8 cellular contexts compared by ENCODE assay signal in genomic region chr5:96868603-96869371, GRCh38. TPM values are rescaled to one million over a fixed set of nuclear protein-coding genes. Genes with fewer than 3 reads are reported as not detected.
DNase-seq lines count a peak whose midpoint lies in the region; ATAC-seq and TF ChIP-seq lines count a peak whose summit lies in the region.

No MANE protein-coding gene starts in this region.

- no peak overlapping the region for H3K4me3 Mint-ChIP-seq in activated naive CD4-positive, alpha-beta T cell treated with anti-CD3 and anti-CD28 coated beads, Interleukin-2, amount 50 U/mL, for 24 hours
- H3K4me3 Mint-ChIP-seq in IgD-negative memory B cell, result peak overlapping the region in 1 of 4 donors; percentile 9

- H3K9me3 Mint-ChIP-seq in activated naive CD4-positive, alpha-beta T cell treated with anti-CD3 and anti-CD28 coated beads, Interleukin-2, amount 50 U/mL, for 24 hours, result no peaks in the 10 kb centered on the region
- no peaks in the 10 kb centered on the region for H3K9me3 Mint-ChIP-seq in IgD-negative memory B cell

- H2BK120ac ChIP-seq in mesendoderm (ENCODE audit: low read depth, low read length), result no peak overlapping the region

- H4K8ac ChIP-seq in mesendoderm (ENCODE audit: low read depth, low read length), result no peak overlapping the region

- H4K5ac ChIP-seq in mesendoderm (ENCODE audit: low read length), result no peak overlapping the region

- H2BK5ac ChIP-seq in mesendoderm (ENCODE audit: low read length), result no peak overlapping the region

- peaks cover 2% of the 10 kb centered on the region for H3K27me3 Mint-ChIP-seq in activated naive CD4-positive, alpha-beta T cell treated with anti-CD3 and anti-CD28 coated beads, Interleukin-2, amount 50 U/mL, for 24 hours
- no peaks in the 10 kb centered on the region for H3K27me3 Mint-ChIP-seq in IgD-negative memory B cell

- peaks cover 9% of the 10 kb centered on the region for H3K4me1 ChIP-seq in mesendoderm (ENCODE audit: control insufficient read depth, low read depth, low read length)

- H3K4me1 Mint-ChIP-seq in activated naive CD4-positive, alpha-beta T cell treated with anti-CD3 and anti-CD28 coated beads, Interleukin-2, amount 50 U/mL, for 24 hours, result peaks cover 47% of the 10 kb centered on the region
- peaks cover 39 to 42% (median 40%) of the 10 kb centered on the region in 3 donors for H3K4me1 Mint-ChIP-seq in IgD-negative memory B cell

- H3K9ac ChIP-seq in mesendoderm (ENCODE audit: low read length), result no peak overlapping the region

- no peaks in the 10 kb centered on the region for H3K36me3 Mint-ChIP-seq in activated naive CD4-positive, alpha-beta T cell treated with anti-CD3 and anti-CD28 coated beads, Interleukin-2, amount 50 U/mL, for 24 hours
- H3K36me3 Mint-ChIP-seq in IgD-negative memory B cell, result peaks cover 2% of the 10 kb centered on the region

- H3K4me2 ChIP-seq in mesendoderm (ENCODE audit: low read length), result no peak overlapping the region

- no peak overlapping the region for H2BK15ac ChIP-seq in mesendoderm (replicated peaks; ENCODE audit: low read depth)

- no peak overlapping the region for H3K56ac ChIP-seq in mesendoderm (ENCODE audit: low read length)

- no peak overlapping the region for H3K23ac ChIP-seq in mesendoderm (ENCODE audit: low read length)

- no peaks in the 10 kb centered on the region for H3K79me1 ChIP-seq in mesendoderm (ENCODE audit: low read length)

- intact Hi-C loops in dorsolateral prefrontal cortex (cut with DNase I), result loop anchor here (2.0 to 10.0 kb wide), 8 partner anchors 61 to 294 kb away; partner anchors contain the start of genes LIX1 (in 2 of the 2), ERAP1 (in 1 of the 2) and LNPEP (in 1 of the 2)

- H3K36me3 ChIP-seq in mesendoderm (ENCODE audit: control insufficient read depth, insufficient read depth, low read length), result no peaks in the 10 kb centered on the region

- H3K4me3 ChIP-seq in dorsolateral prefrontal cortex (peak overlapping the region in 1 of 59 donors; percentile 9), mesendoderm (ENCODE audit: low read length) (no peak overlapping the region)

- H3K4ac ChIP-seq in mesendoderm (ENCODE audit: low read depth, low read length), result no peak overlapping the region

- no peak overlapping the region for H3K18ac ChIP-seq in mesendoderm (ENCODE audit: low read length)

- no peak overlapping the region for H3K27ac ChIP-seq in dorsolateral prefrontal cortex
- H3K27ac ChIP-seq in mesendoderm (ENCODE audit: low read depth, low read length), result no peak overlapping the region

- no peak overlapping the region for H2AK5ac ChIP-seq in mesendoderm (ENCODE audit: low read length)

- H3K27ac Mint-ChIP-seq in activated naive CD4-positive, alpha-beta T cell treated with anti-CD3 and anti-CD28 coated beads, Interleukin-2, amount 50 U/mL, for 24 hours, result peak overlapping the region; percentile 60
- H3K27ac Mint-ChIP-seq in IgD-negative memory B cell, result peak overlapping the region in 2 of 3 donors; percentile 46

- no peaks in the 10 kb centered on the region for H3K79me2 ChIP-seq in mesendoderm (ENCODE audit: control insufficient read depth, insufficient read depth, low read length)

- no CpG with 5 or more reads among the region's 6 CpGs for WGBS in mesendoderm (ENCODE audit: extremely low coverage, insufficient coverage, low lambda C conversion rate)

- H3K27me3 ChIP-seq in dorsolateral prefrontal cortex (no peaks in the 10 kb centered on the region), mesendoderm (ENCODE audit: insufficient read depth, low read length, poor library complexity) (no peaks in the 10 kb centered on the region)

- TF ChIP-seq CTCF in dorsolateral prefrontal cortex (IDR thresholded peaks at IDR 0.05 in 54 of 56, conservative IDR thresholded peaks at IDR 0.05 in 2 of 56; ENCODE audit: low read depth in 1 of 56, partially characterized antibody in 56 of 56), result peak; percentile 50 to 95 (median 87)

- no peak for DNase-seq in activated naive CD4-positive, alpha-beta T cell treated with Interleukin-2 at 50 U/mL for 16 hours
- DNase-seq in RPMI8226, result peak; percentile 71
- peak in 1 of 10 donors; percentile 17 for DNase-seq in dorsolateral prefrontal cortex
- DNase-seq in mesendoderm, result peak; percentile 81
- DNase-seq in stimulated activated naive CD4-positive, alpha-beta T cell treated with Interleukin-2 at 50 U/mL for 16 hours (lab: John Stamatoyannopoulos, UW), result no peak

- ATAC-seq in GM21786 (IDR thresholded peaks at IDR 0.05; ENCODE audit: unreplicated experiment), result peak; percentile 67

RNA-seq across cellular contexts. Expression of gene ERAP2, which starts 7.5 kb away (rescaled TPM):
- 87.4 TPM for polyA plus RNA-seq in IgD-negative memory B cell
- total RNA-seq in dorsolateral prefrontal cortex, result 10 to 100 TPM in 3 of 120 experiments, 1 to 10 TPM in 115, under 1 TPM in 2; 0.80 to 12.9 (median 4.4) TPM
- polyA plus RNA-seq in mesendoderm (2013, experiment 1 of 2), result 0.03 TPM
- polyA plus RNA-seq in mesendoderm (2013, experiment 2 of 2), result 0.03 TPM

Comparison
In these comparisons a context has a peak if more than half of its experiments do, and no peak if none do; other contexts are left out.
1. DNase-seq: peak in RPMI8226 (single experiment) and mesendoderm (single experiment); none in activated naive CD4-positive, alpha-beta T cell treated with Interleukin-2 at 50 U/mL for 16 hours (single experiment) and stimulated activated naive CD4-positive, alpha-beta T cell treated with Interleukin-2 at 50 U/mL for 16 hours (single experiment).